14 cellular contexts compared by ENCODE assay signal in the genomic region with DNA sequence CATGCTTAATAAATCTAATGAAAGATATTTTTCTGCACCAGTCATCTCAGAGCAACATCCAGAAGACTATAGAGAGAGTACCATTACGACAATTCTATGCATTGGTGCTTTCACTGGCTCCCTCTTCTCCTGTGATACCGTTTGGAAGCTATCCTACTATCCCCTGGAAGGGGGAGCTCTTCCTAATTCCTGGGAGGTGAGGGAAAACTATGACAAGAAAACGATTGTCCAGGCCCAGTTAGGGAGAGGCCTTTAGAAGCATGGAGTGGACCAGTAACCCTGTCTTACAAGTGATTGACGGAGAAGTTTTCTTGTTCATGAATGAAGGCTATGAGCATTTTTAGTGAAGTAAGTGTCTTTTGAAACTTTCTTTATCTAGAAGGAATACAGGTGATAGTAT.
DNase-seq lines count a peak whose midpoint lies in the region; ATAC-seq and TF ChIP-seq lines count a peak whose summit lies in the region.
"Had no signal": no experiment of that assay in that cellular context is flagged by ENCODE, and none has a peak within 500 bp of the region (broad histone marks: within the 10 kb centered on the region; RNA-seq: fewer than 3 reads in every experiment).

No MANE protein-coding gene starts in this region.

- H3K36me3 ChIP-seq in left lung, result no peaks in the 10 kb centered on the region
- no peaks in the 10 kb centered on the region for H3K36me3 ChIP-seq in gastrocnemius medialis
- H3K36me3 ChIP-seq: lower lobe of right lung had no signal

- peak overlapping the region in 1 of 3 experiments; percentile 76; a peak in 1 of 7 replicates for H3K27ac Mint-ChIP-seq in H9
- H3K27ac Mint-ChIP-seq: natural killer cell; T-helper 1 cell treated with Interleukin-12 subunit alpha and Interleukin-12 subunit beta and Interleukin-4 antibody, amounts not matched to agents 30 μg/mL and 1 μg/mL, for 36 hours had no signal

- no peak overlapping the region for H2BK12ac ChIP-seq in H9 (ENCODE audit: insufficient read length, low read depth, low read length)

- no peak overlapping the region for H3K56ac ChIP-seq in H9 (ENCODE audit: insufficient read length, low read depth, low read length)

- H3K4me2 ChIP-seq in H9 (ENCODE audit: insufficient read depth, insufficient read length, low read length), result no peak overlapping the region

- no peaks in the 10 kb centered on the region for H3K9me3 Mint-ChIP-seq in H9
- H3K9me3 Mint-ChIP-seq: natural killer cell; T-helper 1 cell treated with Interleukin-12 subunit alpha and Interleukin-12 subunit beta and Interleukin-4 antibody, amounts not matched to agents 30 μg/mL and 1 μg/mL, for 36 hours had no signal

- H2BK15ac ChIP-seq in H9 (ENCODE audit: low read depth, low read length), result no peak overlapping the region

- H3K14ac ChIP-seq in H9 (ENCODE audit: insufficient read depth, low read length), result no peak overlapping the region

- no peak overlapping the region for H4K91ac ChIP-seq in H9 (ENCODE audit: insufficient read length, low read depth, low read length)

- H3K79me2 ChIP-seq in H9 (ENCODE audit: insufficient read depth, low read length), result no peaks in the 10 kb centered on the region

- H3K27me3 Mint-ChIP-seq in H9 (ENCODE audit: low read depth), result no peaks in the 10 kb centered on the region

- H2BK20ac ChIP-seq in H9 (ENCODE audit: low read depth, low read length, poor library complexity, severe bottlenecking), result no peak overlapping the region

- H2AK5ac ChIP-seq in H9 (ENCODE audit: insufficient read length, low read length), result no peak overlapping the region

- no peaks in the 10 kb centered on the region for H3K23me2 ChIP-seq in H9 (ENCODE audit: insufficient read length, low read depth, low read length, poor library complexity, severe bottlenecking)

- H3K9ac ChIP-seq in H9 (ENCODE audit: extremely low read depth, insufficient read length, low read length), result no peak overlapping the region

- TF ChIP-seq CTCF in 22Rv1 (IDR thresholded peaks at IDR 0.05), result peak; percentile 29
- TF ChIP-seq CTCF in H9 (conservative IDR thresholded peaks at IDR 0.05), result peak; percentile 69
- TF ChIP-seq CTCF in fibroblast of mammary gland (conservative IDR thresholded peaks at IDR 0.05; ENCODE audit: control insufficient read depth, insufficient read depth, low read depth, low read length), result peak; percentile 19
- TF ChIP-seq CTCF in left lung (IDR thresholded peaks at IDR 0.05), result no peak
- no peak for TF ChIP-seq CTCF in gastrocnemius medialis (IDR thresholded peaks at IDR 0.05 in 4 of 5, conservative IDR thresholded peaks at IDR 0.05 in 1 of 5)

- no peak overlapping the region for H3K4me3 ChIP-seq in fibroblast of mammary gland (ENCODE audit: control insufficient read depth, low read depth, low read length)
- H3K4me3 ChIP-seq in left lung, result no peak overlapping the region
- H3K4me3 ChIP-seq in gastrocnemius medialis, result no peak overlapping the region
- H3K4me3 ChIP-seq: lower lobe of right lung had no signal

- H4K8ac ChIP-seq in H9 (replicated peaks; ENCODE audit: insufficient read length, low read depth, low read length), result no peak overlapping the region

- H2AFZ ChIP-seq in H9 (ENCODE audit: low read length), result no peak overlapping the region

- H3K9me3 ChIP-seq in H9 (ENCODE audit: control insufficient read depth, low read depth, low read length) (no peaks in the 10 kb centered on the region), left lung (no peaks in the 10 kb centered on the region), gastrocnemius medialis (no peaks in the 10 kb centered on the region)
- H3K9me3 ChIP-seq: Caco-2, lower lobe of right lung had no signal

- H2BK120ac ChIP-seq in H9 (ENCODE audit: low read depth, low read length, poor library complexity, severe bottlenecking), result no peak overlapping the region

- no peaks in the 10 kb centered on the region for H4K20me1 ChIP-seq in H9 (ENCODE audit: control insufficient read depth, insufficient read depth, insufficient read length)

- H3K27ac ChIP-seq in 22Rv1 (no peak overlapping the region), H9 (ENCODE audit: insufficient read length, low read depth, low read length) (no peak overlapping the region), left lung (no peak overlapping the region), gastrocnemius medialis (no peak overlapping the region)
- H3K27ac ChIP-seq: lower lobe of right lung had no signal

- H3K18ac ChIP-seq in H9 (ENCODE audit: insufficient read length, low read depth, low read length), result no peak overlapping the region

- WGBS in H9 (ENCODE audit: extremely low coverage, insufficient read length, low lambda C conversion rate), result no CpG with 5 or more reads among the region's 4 CpGs

- H3K27me3 ChIP-seq in H9 (ENCODE audit: insufficient read depth, low read length) (no peaks in the 10 kb centered on the region), left lung (no peaks in the 10 kb centered on the region), gastrocnemius medialis (no peaks in the 10 kb centered on the region)

- TF ChIP-seq POLR2A in gastrocnemius medialis (IDR thresholded peaks at IDR 0.05), result no peak

- H3K4me1 Mint-ChIP-seq in H9, result peaks cover 2 to 4% of the 10 kb centered on the region in 2 experiments; a peak in 2 of 4 replicates

- ATAC-seq in GM18873 (IDR thresholded peaks at IDR 0.05; ENCODE audit: low FRiP score, unreplicated experiment) (no peak), left lung (no peak), gastrocnemius medialis (no peak), HG03354 (IDR thresholded peaks at IDR 0.05; ENCODE audit: poor library complexity, severe bottlenecking, unreplicated experiment) (no peak)
- ATAC-seq: lower lobe of right lung, natural killer cell had no signal

- no peak overlapping the region for H4K5ac ChIP-seq in H9 (ENCODE audit: insufficient read length, low read depth, low read length)

- H3K36me3 Mint-ChIP-seq in H9 (ENCODE audit: insufficient read depth in 1 of 3, low read depth in 3 of 3), result no peaks in the 10 kb centered on the region
- H3K36me3 Mint-ChIP-seq: natural killer cell had no signal

- DNase-seq in H9 (no peak), SK-MEL-5 (ENCODE audit: low read depth, low spot score) (peak; percentile 86), fibroblast of mammary gland (ENCODE audit: low read depth) (no peak), left lung (no peak), gastrocnemius medialis (no peak)
- DNase-seq: activated CD4-positive, CD25-positive, alpha-beta regulatory T cell treated with anti-CD3 and anti-CD28 coated beads, Interleukin-2, amount 50 U/mL, for 72 hours; activated naive CD4-positive, alpha-beta T cell treated with Interleukin-2 at 50 U/mL for 16 hours; lower lobe of right lung; natural killer cell had no signal

- H3K4me1 ChIP-seq in H9 (ENCODE audit: insufficient read depth, low read length), result no peaks in the 10 kb centered on the region
- H3K4me1 ChIP-seq in left lung, result no peaks in the 10 kb centered on the region
- no peaks in the 10 kb centered on the region for H3K4me1 ChIP-seq in gastrocnemius medialis
- H3K4me1 ChIP-seq: Caco-2, lower lobe of right lung had no signal

- in situ Hi-C loops in SK-MEL-5 (cut with HindIII; ENCODE audit: low pct_unique_long_range_greater_than_20kb, low sequenced_read_pairs) (no loop called here), gastrocnemius medialis (cut with MboI; ENCODE audit: low sequenced_read_pairs in 4 of 4) (loop anchor here in 1 of 4 donors (25.0 kb wide), 1 partner anchor 96 kb away; no protein-coding TSS in a partner anchor)

- no peaks in the 10 kb centered on the region for H3K79me1 ChIP-seq in H9 (ENCODE audit: insufficient read depth, low read depth, low read length, poor library complexity, severe bottlenecking)

- H3K4me3 Mint-ChIP-seq in H9, result no peak overlapping the region
- H3K4me3 Mint-ChIP-seq: natural killer cell; T-helper 1 cell treated with Interleukin-12 subunit alpha and Interleukin-12 subunit beta and Interleukin-4 antibody, amounts not matched to agents 30 μg/mL and 1 μg/mL, for 36 hours had no signal

- H3K4ac ChIP-seq in H9 (ENCODE audit: low read depth, low read length), result no peak overlapping the region

- H2BK5ac ChIP-seq in H9 (ENCODE audit: insufficient read length, low read length), result no peak overlapping the region

- intact Hi-C loops in left lung (cut with DNase I) (no loop called here), gastrocnemius medialis (cut with DNase I; ENCODE audit: low total_unique reads) (no loop called here)

- H3K23ac ChIP-seq in H9 (ENCODE audit: insufficient read length, low read depth, low read length), result no peak overlapping the region

- H3T11ph ChIP-seq in H9 (ENCODE audit: low read length), result no peak overlapping the region

Comparison
In these comparisons a context has a peak if more than half of its experiments do, and no peak if none do; other contexts are left out.
1. CTCF ChIP-seq: peak in 22Rv1 (single experiment), H9 (single experiment) and fibroblast of mammary gland (single experiment); none in left lung (0 of 2) and gastrocnemius medialis (0 of 5).